In genomic region chr1:95384570-95384969, GRCh38 we compare ENCODE assay signal across 9 cellular contexts.
DNase-seq lines count a peak whose midpoint lies in the region; ATAC-seq, FAIRE-seq and TF ChIP-seq lines count a peak whose summit lies in the region.
"Had no signal": no experiment of that assay in that cellular context is flagged by ENCODE, and none has a peak within 500 bp of the region (broad histone marks: within the 10 kb centered on the region; RNA-seq: fewer than 3 reads in every experiment).

No MANE protein-coding gene starts in this region.

- DNase-seq in activated CD4-positive, alpha-beta T cell treated with anti-CD3 and anti-CD28 coated beads, Interleukin-2, amount 10 ng/mL, durations not matched to agents 7 days and 5 days: peak; percentile 29
- DNase-seq in activated CD4-positive, alpha-beta T cell treated with anti-CD3 and anti-CD28 coated beads for 1 hour: no peak
- DNase-seq in MM.1S (peak; percentile 49), bronchial epithelial cell (ENCODE audit: low read depth) (peak; percentile 5), neural crest cell (ENCODE audit: low read depth, low spot score) (peak; percentile 36), NCI-H748 (lab: John Stamatoyannopoulos, UW; ENCODE audit: unreplicated experiment) (no peak)
- no peak for DNase-seq in activated CD4-positive, CD25-positive, alpha-beta regulatory T cell treated with anti-CD3 and anti-CD28 coated beads, Interleukin-2, amount 50 U/mL, for 72 hours
- DNase-seq: naive thymus-derived CD8-positive, alpha-beta T cell had no signal

- H3K27me3 ChIP-seq in MM.1S (replicated peaks; ENCODE audit: insufficient read depth, low read length) (no peaks in the 10 kb centered on the region), bronchial epithelial cell (ENCODE audit: control insufficient read depth, insufficient read depth, low read length) (no peaks in the 10 kb centered on the region)

- no peaks in the 10 kb centered on the region for H3K4me1 Mint-ChIP-seq in activated CD4-positive, alpha-beta T cell treated with anti-CD3 and anti-CD28 coated beads, Interleukin-2, amount 10 ng/mL, durations not matched to agents 7 days and 5 days
- H3K4me1 Mint-ChIP-seq in neural crest cell: peaks cover 12% of the 10 kb centered on the region
- H3K4me1 Mint-ChIP-seq: naive thymus-derived CD8-positive, alpha-beta T cell had no signal

- H3K9me2 ChIP-seq in MM.1S (replicated peaks; ENCODE audit: insufficient read depth, low read length): no peaks in the 10 kb centered on the region

- no peaks in the 10 kb centered on the region for H3K36me3 Mint-ChIP-seq in activated CD4-positive, alpha-beta T cell treated with anti-CD3 and anti-CD28 coated beads, Interleukin-2, amount 10 ng/mL, durations not matched to agents 7 days and 5 days (ENCODE audit: low read depth)
- H3K36me3 Mint-ChIP-seq in neural crest cell (ENCODE audit: low read depth): no peaks in the 10 kb centered on the region
- H3K36me3 Mint-ChIP-seq: naive thymus-derived CD8-positive, alpha-beta T cell had no signal

- FAIRE-seq in bronchial epithelial cell (lab: Jason Lieb, UNC): no peak

- H3K4me2 ChIP-seq in MM.1S (ENCODE audit: low read depth, low read length): no peak overlapping the region

- no peaks in the 10 kb centered on the region for H3K4me1 ChIP-seq in MM.1S (ENCODE audit: low read length)

- POLR2A ChIA-PET in activated CD4-positive, alpha-beta T cell treated with anti-CD3 and anti-CD28 coated beads, Interleukin-2, amount 10 ng/mL, durations not matched to agents 7 days and 5 days (lab: Charles Lee): no interaction called here

- H3K27ac ChIP-seq in MM.1S (ENCODE audit: low read length): no peak overlapping the region

- no peaks in the 10 kb centered on the region for H3K9me3 Mint-ChIP-seq in activated CD4-positive, alpha-beta T cell treated with anti-CD3 and anti-CD28 coated beads, Interleukin-2, amount 10 ng/mL, durations not matched to agents 7 days and 5 days
- no peaks in the 10 kb centered on the region for H3K9me3 Mint-ChIP-seq in neural crest cell

- H3K4me3 ChIP-seq in MM.1S (ENCODE audit: low read length): no peak overlapping the region
- no peak overlapping the region for H3K4me3 ChIP-seq in bronchial epithelial cell (ENCODE audit: low read depth, low read length)

- H3K36me3 ChIP-seq in MM.1S (replicated peaks; ENCODE audit: insufficient read depth, low read length) (no peaks in the 10 kb centered on the region), bronchial epithelial cell (ENCODE audit: control insufficient read depth, insufficient read depth, low read length) (no peaks in the 10 kb centered on the region)

- H3F3A ChIP-seq in MM.1S (ENCODE audit: insufficient read depth, low read length): no peaks in the 10 kb centered on the region

- no peaks in the 10 kb centered on the region for H4K20me1 ChIP-seq in MM.1S (ENCODE audit: insufficient read depth, low read length)

- H3K9ac ChIP-seq in MM.1S (ENCODE audit: low read length): no peak overlapping the region

- ATAC-seq in HG03175 (IDR thresholded peaks at IDR 0.05; ENCODE audit: unreplicated experiment): no peak
- ATAC-seq: naive thymus-derived CD8-positive, alpha-beta T cell had no signal

- no peak overlapping the region for H3K27ac Mint-ChIP-seq in activated CD4-positive, alpha-beta T cell treated with anti-CD3 and anti-CD28 coated beads, Interleukin-2, amount 10 ng/mL, durations not matched to agents 7 days and 5 days
- H3K27ac Mint-ChIP-seq in neural crest cell (ENCODE audit: unreplicated experiment): no peak overlapping the region
- H3K27ac Mint-ChIP-seq: naive thymus-derived CD8-positive, alpha-beta T cell had no signal

- H3K79me2 ChIP-seq in MM.1S (ENCODE audit: low read length): no peaks in the 10 kb centered on the region

- TF ChIP-seq CTCF in MM.1S (IDR thresholded peaks at IDR 0.05; ENCODE audit: low read length) (no peak), bronchial epithelial cell (IDR thresholded peaks at IDR 0.05; ENCODE audit: insufficient read depth, low read length, severe bottlenecking) (no peak), neural crest cell (conservative IDR thresholded peaks at IDR 0.05) (no peak)

- CTCF ChIA-PET in activated CD4-positive, alpha-beta T cell treated with anti-CD3 and anti-CD28 coated beads, Interleukin-2, amount 10 ng/mL, durations not matched to agents 7 days and 5 days (lab: Charles Lee): interaction anchor here (0.6 to 1.1 kb wide), 2 partner anchors 125 to 968 kb away, joined by 3 read pairs; no protein-coding TSS in a partner anchor

- no peaks in the 10 kb centered on the region for H3K27me3 Mint-ChIP-seq in activated CD4-positive, alpha-beta T cell treated with anti-CD3 and anti-CD28 coated beads, Interleukin-2, amount 10 ng/mL, durations not matched to agents 7 days and 5 days
- peaks cover 3% of the 10 kb centered on the region for H3K27me3 Mint-ChIP-seq in neural crest cell (ENCODE audit: low read depth)

- no peaks in the 10 kb centered on the region for H3K9me3 ChIP-seq in MM.1S (replicated peaks; ENCODE audit: insufficient read depth, low read length)

- H2AFZ ChIP-seq in MM.1S (ENCODE audit: low read length): no peak overlapping the region

- H3K4me3 Mint-ChIP-seq in activated CD4-positive, alpha-beta T cell treated with anti-CD3 and anti-CD28 coated beads, Interleukin-2, amount 10 ng/mL, durations not matched to agents 7 days and 5 days: no peak overlapping the region
- H3K4me3 Mint-ChIP-seq in neural crest cell: no peak overlapping the region
- H3K4me3 Mint-ChIP-seq: naive thymus-derived CD8-positive, alpha-beta T cell had no signal

Comparison
In these comparisons a context has a peak if more than half of its experiments do, and no peak if none do; other contexts are left out.
1. DNase-seq: peak in activated CD4-positive, alpha-beta T cell treated with anti-CD3 and anti-CD28 coated beads, Interleukin-2, amount 10 ng/mL, durations not matched to agents 7 days and 5 days (single experiment), MM.1S (single experiment), bronchial epithelial cell (single experiment) and neural crest cell (single experiment); none in activated CD4-positive, alpha-beta T cell treated with anti-CD3 and anti-CD28 coated beads for 1 hour (single experiment), NCI-H748 (single experiment) and activated CD4-positive, CD25-positive, alpha-beta regulatory T cell treated with anti-CD3 and anti-CD28 coated beads, Interleukin-2, amount 50 U/mL, for 72 hours (single experiment).